Comparison of ENCODE assay signal across 16 cellular contexts in the genomic region with DNA sequence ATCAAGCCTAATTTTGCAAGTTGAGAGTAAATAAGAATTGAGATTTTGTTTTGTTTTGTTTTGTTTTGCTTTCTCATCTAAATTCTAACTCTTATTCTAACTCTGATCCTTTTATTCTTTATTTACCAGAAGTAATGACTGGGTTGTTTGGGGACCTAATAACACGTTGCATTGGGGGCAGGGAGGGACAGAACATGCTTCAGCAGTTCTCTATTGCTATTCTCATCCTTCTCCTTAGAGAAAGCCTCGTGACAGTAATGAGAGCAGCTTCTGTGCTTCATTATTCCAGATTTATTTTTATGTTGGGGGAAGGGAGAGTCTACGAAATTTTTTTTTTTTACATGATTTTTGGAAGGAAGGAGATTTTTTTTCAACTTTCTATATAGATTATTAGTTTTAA. TPM values are rescaled to one million over a fixed set of nuclear protein-coding genes. Genes with fewer than 3 reads are reported as not detected.
DNase-seq lines count a peak whose midpoint lies in the region; ATAC-seq and TF ChIP-seq lines count a peak whose summit lies in the region.
"Had no signal": no experiment of that assay in that cellular context is flagged by ENCODE, and none has a peak within 500 bp of the region (broad histone marks: within the 10 kb centered on the region; RNA-seq: fewer than 3 reads in every experiment).

No MANE protein-coding gene starts in this region.

- TF ChIP-seq CTCF in testis (IDR thresholded peaks at IDR 0.05), result no peak

- ATAC-seq in GM18505 (IDR thresholded peaks at IDR 0.05; ENCODE audit: unreplicated experiment), result no peak
- ATAC-seq: activated CD8-positive, alpha-beta memory T cell treated with anti-CD3 and anti-CD28 coated beads, Interleukin-2, amount 10 ng/mL, durations not matched to agents 7 days and 5 days; esophagus mucosa; mucosa of descending colon had no signal

- H3K4me1 ChIP-seq in endocrine pancreas (ENCODE audit: control insufficient read depth, insufficient read depth, low read length) (peaks cover 22% of the 10 kb centered on the region), testis (peaks cover 39% of the 10 kb centered on the region)

- intact Hi-C loops in testis (cut with DNase I; ENCODE audit: low total_unique reads), result no loop called here

- H3K9me3 ChIP-seq in endocrine pancreas (ENCODE audit: control insufficient read depth, low read length) (no peaks in the 10 kb centered on the region), testis (no peaks in the 10 kb centered on the region)
- H3K9me3 ChIP-seq: mucosa of descending colon had no signal

- H3K36me3 ChIP-seq in endocrine pancreas (ENCODE audit: control insufficient read depth, insufficient read depth, low read length) (no peaks in the 10 kb centered on the region), testis (ENCODE audit: low read depth, missing control alignments) (no peaks in the 10 kb centered on the region)

- DNase-seq in NCI-H69 (lab: John Stamatoyannopoulos, UW) (peak; percentile 14), midbrain (lab: John Stamatoyannopoulos, UW) (peak; percentile 70), testis (peak; percentile 76), NCI-H446 treated with DMSO at 0.1 percent for 48 hours (lab: John Stamatoyannopoulos, UW) (no peak), AML-193 (lab: John Stamatoyannopoulos, UW) (no peak), SKM-1 treated with dmso at 0.1 percent for 144 hours (lab: John Stamatoyannopoulos, UW; ENCODE audit: unreplicated experiment) (no peak)
- DNase-seq: activated B cell treated with CpG ODN at 0.5 μM for 24 hours; activated CD8-positive, alpha-beta memory T cell treated with anti-CD3 and anti-CD28 coated beads, Interleukin-2, amount 10 ng/mL, durations not matched to agents 7 days and 5 days; CD4-positive, alpha-beta T cell; GDM1; NCI-H1694 treated with DMSO at 0.1 percent for 48 hours; NK-92 treated with Interleukin-12 subunit alpha and Interleukin-12 subunit beta, amount 100 ng/mL, for 24 hours had no signal

- H3K9ac ChIP-seq in endocrine pancreas (ENCODE audit: control insufficient read depth, insufficient read depth, low read length), result no peak overlapping the region

- H3K27ac ChIP-seq in testis, result peak overlapping the region in 1 of 2 donors; percentile 63

- no peaks in the 10 kb centered on the region for H3K27me3 ChIP-seq in endocrine pancreas (ENCODE audit: control insufficient read depth, insufficient read depth, low read length)
- no peaks in the 10 kb centered on the region for H3K27me3 ChIP-seq in testis

- 25 to 28% methylated on average over 3 of the region's 3 CpGs for WGBS in testis, 2 donors

- H3K4me3 ChIP-seq in endocrine pancreas (ENCODE audit: control insufficient read depth, insufficient read depth, low read length) (peak overlapping the region; percentile 31), testis (no peak overlapping the region)
- H3K4me3 ChIP-seq: mucosa of descending colon had no signal

- no peak for TF ChIP-seq POLR2A in testis (IDR thresholded peaks at IDR 0.05)
- TF ChIP-seq POLR2A in GM18505 (IDR thresholded peaks at IDR 0.05; ENCODE audit: borderline replicate concordance, extremely low read depth, insufficient read depth, insufficient read length), result no peak

RNA-seq across cellular contexts. Expression of a gene that starts 21.1 kb away (rescaled TPM):
- total RNA-seq in testis, result 10 to 100 TPM; 52.9 to 64.4 TPM
- polyA plus RNA-seq in testis (ENCODE audit: insufficient read depth, low read depth, low replicate concordance), result 29.4 TPM

Comparison
In these comparisons a context has a peak if more than half of its experiments do, and no peak if none do; other contexts are left out.
1. DNase-seq: peak in NCI-H69 (single experiment), midbrain (single experiment) and testis (single experiment); none in NCI-H446 treated with DMSO at 0.1 percent for 48 hours (single experiment), AML-193 (0 of 2) and SKM-1 treated with dmso at 0.1 percent for 144 hours (single experiment).